Comparison of ENCODE assay signal across 7 cellular contexts in the genomic region with DNA sequence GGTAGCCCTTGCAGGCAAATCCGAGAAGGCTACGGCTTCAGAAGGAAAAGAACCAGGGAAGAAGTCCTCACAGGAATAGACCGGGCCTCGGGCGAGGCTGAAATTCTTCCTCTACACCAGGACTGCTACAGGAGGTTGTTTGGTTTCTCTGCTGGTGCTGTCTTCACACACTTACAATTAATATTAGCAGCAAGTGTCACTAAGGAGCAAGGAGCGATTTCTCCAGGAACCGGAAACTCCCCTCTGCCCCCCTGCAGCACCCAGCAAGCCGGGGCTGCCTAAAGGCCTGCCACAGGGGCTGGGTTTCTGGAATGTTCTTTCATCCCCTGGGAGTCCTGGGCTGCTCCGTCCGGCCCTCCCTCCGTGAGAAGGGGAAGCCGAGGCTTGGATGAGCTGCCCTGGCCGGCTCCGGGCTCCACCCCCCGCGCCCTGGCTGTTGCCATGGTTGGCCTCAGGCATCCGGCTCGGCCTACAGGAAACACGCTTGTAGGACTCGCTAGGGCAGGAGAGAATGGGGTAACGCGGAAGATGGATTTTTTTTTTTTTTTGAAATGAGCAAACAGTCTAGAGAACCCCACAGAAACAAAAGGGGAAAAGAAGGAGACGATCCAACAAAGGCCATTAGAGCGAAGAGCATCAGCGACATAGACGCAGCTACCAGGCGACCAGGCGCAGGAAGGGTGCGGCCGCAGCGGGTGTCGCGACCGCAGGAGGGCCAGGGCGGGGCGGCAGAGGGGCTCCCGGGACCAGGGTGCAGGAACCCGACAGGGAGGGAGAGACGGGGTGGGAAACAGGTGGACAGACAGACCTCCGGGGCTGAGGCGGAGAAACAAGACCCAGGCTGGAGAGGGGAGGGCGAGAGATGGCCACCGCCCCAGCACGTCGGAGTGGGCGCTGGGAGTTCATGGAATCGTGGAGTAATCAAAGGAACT. TPM values are rescaled to one million over a fixed set of nuclear protein-coding genes. Genes with fewer than 3 reads are reported as not detected.
A peak's percentile ranks its signal among the peaks of the same experiment; 100 is the strongest.
DNase-seq lines count a peak whose midpoint lies in the region; ATAC-seq and TF ChIP-seq lines count a peak whose summit lies in the region.

No MANE protein-coding gene starts in this region.

- TF ChIP-seq CTCF in HFFc6 (IDR thresholded peaks at IDR 0.05): no peak
- TF ChIP-seq CTCF in nephron (IDR thresholded peaks at IDR 0.05; ENCODE audit: unreplicated experiment in 3 of 3): no peak

- no peak overlapping the region for H3K27ac ChIP-seq in esophagus (ENCODE audit: low read depth in 2 of 2, low read length in 1 of 2)

- H3K36me3 Mint-ChIP-seq in HFFc6 (ENCODE audit: low read depth) (no peaks in the 10 kb centered on the region), nephron (ENCODE audit: low read depth) (no peaks in the 10 kb centered on the region)

- H3K9me3 ChIP-seq in esophagus (ENCODE audit: control insufficient read depth in 2 of 2, insufficient read depth in 1 of 2, low read depth in 1 of 2, low read length in 1 of 2): no peaks in the 10 kb centered on the region

- peak; percentile 85 for ATAC-seq in GM18520 (IDR thresholded peaks at IDR 0.05; ENCODE audit: unreplicated experiment)

- H3K27ac Mint-ChIP-seq in HFFc6 (no peak overlapping the region), nephron (peak overlapping the region in 2 of 3 experiments; percentile 73 to 83)

- no peaks in the 10 kb centered on the region for H3K36me3 ChIP-seq in esophagus (ENCODE audit: control insufficient read depth in 2 of 2, insufficient read depth in 2 of 2, low read length in 1 of 2)

- H3K27me3 Mint-ChIP-seq in HFFc6 (ENCODE audit: insufficient read depth): peaks cover 22% of the 10 kb centered on the region
- H3K27me3 Mint-ChIP-seq in nephron (ENCODE audit: low read depth): peaks cover 90% of the 10 kb centered on the region

- peak overlapping the region; percentile 81 for H3K4me3 Mint-ChIP-seq in HFFc6
- H3K4me3 Mint-ChIP-seq in nephron: peak overlapping the region; percentile 76 to 83 (median 77)

- no peak for DNase-seq in HFFc6
- peak; percentile 45 for DNase-seq in RPMI7951 (ENCODE audit: low read depth)
- DNase-seq in occipital lobe (lab: John Stamatoyannopoulos, UW): no peak
- no peak for DNase-seq in NCI-H2081 treated with DMSO at 0.1 percent for 48 hours (lab: John Stamatoyannopoulos, UW)

- peaks cover 5 to 7% of the 10 kb centered on the region in 2 donors for H3K4me1 ChIP-seq in esophagus (ENCODE audit: control insufficient read depth in 2 of 2, insufficient read depth in 2 of 2, low read length in 1 of 2)

- no peaks in the 10 kb centered on the region for H3K9me3 Mint-ChIP-seq in HFFc6
- no peaks in the 10 kb centered on the region for H3K9me3 Mint-ChIP-seq in nephron

- WGBS in esophagus, 2 donors: 17 to 30% methylated on average over 47 of the region's 47 CpGs

- H3K4me3 ChIP-seq in esophagus (ENCODE audit: low read depth in 1 of 2, low read length in 2 of 2): peak overlapping the region; percentile 33 to 37

- peaks cover 11% of the 10 kb centered on the region; the same call in 1 of the 2 replicates for H3K4me1 Mint-ChIP-seq in HFFc6 (ENCODE audit: low read depth)
- peaks cover 10% of the 10 kb centered on the region for H3K4me1 Mint-ChIP-seq in nephron

- peaks cover 0 to 4% of the 10 kb centered on the region in 2 donors for H3K27me3 ChIP-seq in esophagus (ENCODE audit: control insufficient read depth in 1 of 2, insufficient read depth in 2 of 2, low read length in 2 of 2)

RNA-seq across cellular contexts. Expression of gene EN2, which starts 33.0 kb away (rescaled TPM):
- not detected for total RNA-seq in HFFc6 (2021; fragmentation: NEBNext Ultra II Directional; extraction: Animal tissue kit (Norgen Biotek cat#: 25700))
- not detected in 2 replicates for total RNA-seq in RPMI7951 (2014; rRNA removed; shearing (Covaris generic))
- under 1 TPM; 0.01 to 0.02 TPM for polyA plus RNA-seq in esophagus
- not detected for total RNA-seq in occipital lobe

RNA-seq across cellular contexts. Expression of gene CNPY1, which starts 55.4 kb away (rescaled TPM):
- total RNA-seq in HFFc6 (2021; fragmentation: NEBNext Ultra II Directional; extraction: Animal tissue kit (Norgen Biotek cat#: 25700)): not detected
- total RNA-seq in RPMI7951 (2014; rRNA removed; shearing (Covaris generic)): not detected in 2 replicates
- not detected for polyA plus RNA-seq in esophagus
- 0.16 TPM for total RNA-seq in occipital lobe
